In the genomic region with DNA sequence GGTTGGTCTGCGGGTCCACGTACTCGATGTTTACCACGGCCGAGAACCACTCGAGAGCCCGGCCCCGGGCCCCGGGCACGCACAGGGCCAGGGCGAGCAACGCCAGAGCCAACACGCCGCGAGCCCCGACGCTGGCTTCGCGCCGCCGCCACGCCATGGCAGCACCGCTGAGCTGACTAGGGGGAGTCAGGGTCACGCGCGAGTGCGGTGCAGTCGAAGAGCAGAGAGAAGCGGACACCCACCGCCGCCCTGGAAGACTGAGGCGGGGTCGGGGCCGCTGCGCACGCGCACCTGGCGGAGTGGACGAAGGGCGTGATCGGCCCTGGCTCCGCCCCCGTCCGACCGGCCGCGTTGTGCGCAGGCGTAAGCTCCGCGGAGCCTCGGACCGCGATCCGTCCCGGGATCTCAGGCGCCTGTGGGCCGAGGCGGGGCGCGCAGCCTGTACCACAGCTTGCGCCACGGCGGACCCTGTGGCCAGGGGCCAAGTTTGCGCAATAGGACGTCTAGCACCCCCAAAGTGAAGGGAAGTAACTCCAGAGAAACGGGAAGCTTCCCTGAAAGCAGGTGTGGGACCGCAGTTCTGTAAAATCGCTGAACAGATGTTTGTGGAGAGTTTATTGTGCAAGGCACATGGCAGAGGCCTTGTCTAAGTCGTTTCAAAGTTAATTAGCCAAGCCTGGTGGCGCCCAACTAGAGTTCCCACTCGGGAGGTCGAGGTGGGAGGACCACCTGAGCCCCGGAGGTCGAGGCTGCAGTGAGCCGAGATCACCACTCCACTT, we compare ENCODE assay signal across 1 cellular context.
A peak's percentile ranks its signal among the peaks of the same experiment; 100 is the strongest.
TF ChIP-seq lines count a peak whose summit lies in the region.

A gene with protein sequence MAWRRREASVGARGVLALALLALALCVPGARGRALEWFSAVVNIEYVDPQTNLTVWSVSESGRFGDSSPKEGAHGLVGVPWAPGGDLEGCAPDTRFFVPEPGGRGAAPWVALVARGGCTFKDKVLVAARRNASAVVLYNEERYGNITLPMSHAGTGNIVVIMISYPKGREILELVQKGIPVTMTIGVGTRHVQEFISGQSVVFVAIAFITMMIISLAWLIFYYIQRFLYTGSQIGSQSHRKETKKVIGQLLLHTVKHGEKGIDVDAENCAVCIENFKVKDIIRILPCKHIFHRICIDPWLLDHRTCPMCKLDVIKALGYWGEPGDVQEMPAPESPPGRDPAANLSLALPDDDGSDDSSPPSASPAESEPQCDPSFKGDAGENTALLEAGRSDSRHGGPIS (minus strand): TSS at position 270 of the 779 bp plus-strand sequence. CDS start 113 bp downstream, at position 157.

TF ChIP-seq in HepG2, 621 proteins besides CTCF, POLR2A, EP300 and RAD21 (continued from another document and continues in another):
- TF ChIP-seq, protein P1, sequence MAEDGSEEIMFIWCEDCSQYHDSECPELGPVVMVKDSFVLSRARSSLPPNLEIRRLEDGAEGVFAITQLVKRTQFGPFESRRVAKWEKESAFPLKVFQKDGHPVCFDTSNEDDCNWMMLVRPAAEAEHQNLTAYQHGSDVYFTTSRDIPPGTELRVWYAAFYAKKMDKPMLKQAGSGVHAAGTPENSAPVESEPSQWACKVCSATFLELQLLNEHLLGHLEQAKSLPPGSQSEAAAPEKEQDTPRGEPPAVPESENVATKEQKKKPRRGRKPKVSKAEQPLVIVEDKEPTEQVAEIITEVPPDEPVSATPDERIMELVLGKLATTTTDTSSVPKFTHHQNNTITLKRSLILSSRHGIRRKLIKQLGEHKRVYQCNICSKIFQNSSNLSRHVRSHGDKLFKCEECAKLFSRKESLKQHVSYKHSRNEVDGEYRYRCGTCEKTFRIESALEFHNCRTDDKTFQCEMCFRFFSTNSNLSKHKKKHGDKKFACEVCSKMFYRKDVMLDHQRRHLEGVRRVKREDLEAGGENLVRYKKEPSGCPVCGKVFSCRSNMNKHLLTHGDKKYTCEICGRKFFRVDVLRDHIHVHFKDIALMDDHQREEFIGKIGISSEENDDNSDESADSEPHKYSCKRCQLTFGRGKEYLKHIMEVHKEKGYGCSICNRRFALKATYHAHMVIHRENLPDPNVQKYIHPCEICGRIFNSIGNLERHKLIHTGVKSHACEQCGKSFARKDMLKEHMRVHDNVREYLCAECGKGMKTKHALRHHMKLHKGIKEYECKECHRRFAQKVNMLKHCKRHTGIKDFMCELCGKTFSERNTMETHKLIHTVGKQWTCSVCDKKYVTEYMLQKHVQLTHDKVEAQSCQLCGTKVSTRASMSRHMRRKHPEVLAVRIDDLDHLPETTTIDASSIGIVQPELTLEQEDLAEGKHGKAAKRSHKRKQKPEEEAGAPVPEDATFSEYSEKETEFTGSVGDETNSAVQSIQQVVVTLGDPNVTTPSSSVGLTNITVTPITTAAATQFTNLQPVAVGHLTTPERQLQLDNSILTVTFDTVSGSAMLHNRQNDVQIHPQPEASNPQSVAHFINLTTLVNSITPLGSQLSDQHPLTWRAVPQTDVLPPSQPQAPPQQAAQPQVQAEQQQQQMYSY (CRISPR knock-in tag; IDR thresholded peaks at IDR 0.05) = peak; percentile 96
- TF ChIP-seq MEF2D (CRISPR knock-in tag; IDR thresholded peaks at IDR 0.05) (peak; percentile 84), MZF1 (CRISPR knock-in tag; IDR thresholded peaks at IDR 0.05; ENCODE audit: borderline replicate concordance) (0 out of 2 replicates have a peak, but pooled peaks have one; percentile 85), KLF15 (CRISPR knock-in tag; IDR thresholded peaks at IDR 0.05; ENCODE audit: borderline replicate concordance) (peak; percentile 86), ZNF446 (CRISPR knock-in tag; IDR thresholded peaks at IDR 0.05) (peak; percentile 26), ZBTB7A (CRISPR knock-in tag; IDR thresholded peaks at IDR 0.05) (peak; percentile 98), SRF (IDR thresholded peaks at IDR 0.05; ENCODE audit: low read depth, low read length) (no peak), ERF (CRISPR knock-in tag; IDR thresholded peaks at IDR 0.05) (peak; percentile 96), SP140L (CRISPR knock-in tag; IDR thresholded peaks at IDR 0.05; ENCODE audit: borderline replicate concordance) (no peak; the same call in 1 of the 2 replicates), KAT2B (IDR thresholded peaks at IDR 0.05; ENCODE audit: borderline replicate concordance, low read depth, low read length) (no peak), RFXANK (CRISPR knock-in tag; IDR thresholded peaks at IDR 0.05) (peak; percentile 19; the same call in 1 of the 2 replicates), ZNF33B (CRISPR knock-in tag; IDR thresholded peaks at IDR 0.05) (no peak), ZNF317 (CRISPR knock-in tag; IDR thresholded peaks at IDR 0.05) (peak; percentile 95), PRPF4 (IDR thresholded peaks at IDR 0.05; ENCODE audit: low read depth, low read length, poor library complexity, severe bottlenecking) (no peak), ZNF256 (CRISPR knock-in tag; conservative IDR thresholded peaks at IDR 0.05) (peak; percentile 94), XBP1 (CRISPR knock-in tag; IDR thresholded peaks at IDR 0.05) (no peak; the same call in 1 of the 2 replicates), ZNF841 (CRISPR knock-in tag; IDR thresholded peaks at IDR 0.05; ENCODE audit: borderline replicate concordance) (0 out of 2 replicates have a peak, but pooled peaks have one; percentile 49), RARA (CRISPR knock-in tag; IDR thresholded peaks at IDR 0.05) (peak; percentile 59), BRCA1 (CRISPR knock-in tag; IDR thresholded peaks at IDR 0.05) (peak; percentile 99), KDM5B (CRISPR knock-in tag; IDR thresholded peaks at IDR 0.05; ENCODE audit: borderline replicate concordance) (peak; percentile 98), NR2F2 (IDR thresholded peaks at IDR 0.05; ENCODE audit: borderline replicate concordance, low read depth) (no peak)
- TF ChIP-seq, protein P2, sequence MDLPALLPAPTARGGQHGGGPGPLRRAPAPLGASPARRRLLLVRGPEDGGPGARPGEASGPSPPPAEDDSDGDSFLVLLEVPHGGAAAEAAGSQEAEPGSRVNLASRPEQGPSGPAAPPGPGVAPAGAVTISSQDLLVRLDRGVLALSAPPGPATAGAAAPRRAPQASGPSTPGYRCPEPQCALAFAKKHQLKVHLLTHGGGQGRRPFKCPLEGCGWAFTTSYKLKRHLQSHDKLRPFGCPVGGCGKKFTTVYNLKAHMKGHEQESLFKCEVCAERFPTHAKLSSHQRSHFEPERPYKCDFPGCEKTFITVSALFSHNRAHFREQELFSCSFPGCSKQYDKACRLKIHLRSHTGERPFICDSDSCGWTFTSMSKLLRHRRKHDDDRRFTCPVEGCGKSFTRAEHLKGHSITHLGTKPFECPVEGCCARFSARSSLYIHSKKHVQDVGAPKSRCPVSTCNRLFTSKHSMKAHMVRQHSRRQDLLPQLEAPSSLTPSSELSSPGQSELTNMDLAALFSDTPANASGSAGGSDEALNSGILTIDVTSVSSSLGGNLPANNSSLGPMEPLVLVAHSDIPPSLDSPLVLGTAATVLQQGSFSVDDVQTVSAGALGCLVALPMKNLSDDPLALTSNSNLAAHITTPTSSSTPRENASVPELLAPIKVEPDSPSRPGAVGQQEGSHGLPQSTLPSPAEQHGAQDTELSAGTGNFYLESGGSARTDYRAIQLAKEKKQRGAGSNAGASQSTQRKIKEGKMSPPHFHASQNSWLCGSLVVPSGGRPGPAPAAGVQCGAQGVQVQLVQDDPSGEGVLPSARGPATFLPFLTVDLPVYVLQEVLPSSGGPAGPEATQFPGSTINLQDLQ (CRISPR knock-in tag; IDR thresholded peaks at IDR 0.05) = no peak; the same call in 1 of the 2 replicates
- TF ChIP-seq, protein P3, sequence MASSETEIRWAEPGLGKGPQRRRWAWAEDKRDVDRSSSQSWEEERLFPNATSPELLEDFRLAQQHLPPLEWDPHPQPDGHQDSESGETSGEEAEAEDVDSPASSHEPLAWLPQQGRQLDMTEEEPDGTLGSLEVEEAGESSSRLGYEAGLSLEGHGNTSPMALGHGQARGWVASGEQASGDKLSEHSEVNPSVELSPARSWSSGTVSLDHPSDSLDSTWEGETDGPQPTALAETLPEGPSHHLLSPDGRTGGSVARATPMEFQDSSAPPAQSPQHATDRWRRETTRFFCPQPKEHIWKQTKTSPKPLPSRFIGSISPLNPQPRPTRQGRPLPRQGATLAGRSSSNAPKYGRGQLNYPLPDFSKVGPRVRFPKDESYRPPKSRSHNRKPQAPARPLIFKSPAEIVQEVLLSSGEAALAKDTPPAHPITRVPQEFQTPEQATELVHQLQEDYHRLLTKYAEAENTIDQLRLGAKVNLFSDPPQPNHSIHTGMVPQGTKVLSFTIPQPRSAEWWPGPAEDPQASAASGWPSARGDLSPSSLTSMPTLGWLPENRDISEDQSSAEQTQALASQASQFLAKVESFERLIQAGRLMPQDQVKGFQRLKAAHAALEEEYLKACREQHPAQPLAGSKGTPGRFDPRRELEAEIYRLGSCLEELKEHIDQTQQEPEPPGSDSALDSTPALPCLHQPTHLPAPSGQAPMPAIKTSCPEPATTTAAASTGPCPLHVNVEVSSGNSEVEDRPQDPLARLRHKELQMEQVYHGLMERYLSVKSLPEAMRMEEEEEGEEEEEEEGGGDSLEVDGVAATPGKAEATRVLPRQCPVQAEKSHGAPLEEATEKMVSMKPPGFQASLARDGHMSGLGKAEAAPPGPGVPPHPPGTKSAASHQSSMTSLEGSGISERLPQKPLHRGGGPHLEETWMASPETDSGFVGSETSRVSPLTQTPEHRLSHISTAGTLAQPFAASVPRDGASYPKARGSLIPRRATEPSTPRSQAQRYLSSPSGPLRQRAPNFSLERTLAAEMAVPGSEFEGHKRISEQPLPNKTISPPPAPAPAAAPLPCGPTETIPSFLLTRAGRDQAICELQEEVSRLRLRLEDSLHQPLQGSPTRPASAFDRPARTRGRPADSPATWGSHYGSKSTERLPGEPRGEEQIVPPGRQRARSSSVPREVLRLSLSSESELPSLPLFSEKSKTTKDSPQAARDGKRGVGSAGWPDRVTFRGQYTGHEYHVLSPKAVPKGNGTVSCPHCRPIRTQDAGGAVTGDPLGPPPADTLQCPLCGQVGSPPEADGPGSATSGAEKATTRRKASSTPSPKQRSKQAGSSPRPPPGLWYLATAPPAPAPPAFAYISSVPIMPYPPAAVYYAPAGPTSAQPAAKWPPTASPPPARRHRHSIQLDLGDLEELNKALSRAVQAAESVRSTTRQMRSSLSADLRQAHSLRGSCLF (CRISPR knock-in tag; IDR thresholded peaks at IDR 0.05; ENCODE audit: borderline replicate concordance) = peak; percentile 39; the same call in 1 of the 2 replicates
- TF ChIP-seq, protein P4, sequence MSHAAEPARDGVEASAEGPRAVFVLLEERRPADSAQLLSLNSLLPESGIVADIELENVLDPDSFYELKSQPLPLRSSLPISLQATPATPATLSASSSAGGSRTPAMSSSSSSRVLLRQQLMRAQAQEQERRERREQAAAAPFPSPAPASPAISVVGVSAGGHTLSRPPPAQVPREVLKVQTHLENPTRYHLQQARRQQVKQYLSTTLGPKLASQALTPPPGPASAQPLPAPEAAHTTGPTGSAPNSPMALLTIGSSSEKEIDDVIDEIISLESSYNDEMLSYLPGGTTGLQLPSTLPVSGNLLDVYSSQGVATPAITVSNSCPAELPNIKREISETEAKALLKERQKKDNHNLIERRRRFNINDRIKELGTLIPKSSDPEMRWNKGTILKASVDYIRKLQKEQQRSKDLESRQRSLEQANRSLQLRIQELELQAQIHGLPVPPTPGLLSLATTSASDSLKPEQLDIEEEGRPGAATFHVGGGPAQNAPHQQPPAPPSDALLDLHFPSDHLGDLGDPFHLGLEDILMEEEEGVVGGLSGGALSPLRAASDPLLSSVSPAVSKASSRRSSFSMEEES (CRISPR knock-in tag; IDR thresholded peaks at IDR 0.05) = peak; percentile 67; the same call in 1 of the 2 replicates
- TF ChIP-seq, protein P5, sequence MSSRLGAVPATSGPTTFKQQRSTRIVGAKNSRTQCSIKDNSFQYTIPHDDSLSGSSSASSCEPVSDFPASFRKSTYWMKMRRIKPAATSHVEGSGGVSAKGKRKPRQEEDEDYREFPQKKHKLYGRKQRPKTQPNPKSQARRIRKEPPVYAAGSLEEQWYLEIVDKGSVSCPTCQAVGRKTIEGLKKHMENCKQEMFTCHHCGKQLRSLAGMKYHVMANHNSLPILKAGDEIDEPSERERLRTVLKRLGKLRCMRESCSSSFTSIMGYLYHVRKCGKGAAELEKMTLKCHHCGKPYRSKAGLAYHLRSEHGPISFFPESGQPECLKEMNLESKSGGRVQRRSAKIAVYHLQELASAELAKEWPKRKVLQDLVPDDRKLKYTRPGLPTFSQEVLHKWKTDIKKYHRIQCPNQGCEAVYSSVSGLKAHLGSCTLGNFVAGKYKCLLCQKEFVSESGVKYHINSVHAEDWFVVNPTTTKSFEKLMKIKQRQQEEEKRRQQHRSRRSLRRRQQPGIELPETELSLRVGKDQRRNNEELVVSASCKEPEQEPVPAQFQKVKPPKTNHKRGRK (CRISPR knock-in tag; IDR thresholded peaks at IDR 0.05) = peak; percentile 88
- TF ChIP-seq, protein P6, sequence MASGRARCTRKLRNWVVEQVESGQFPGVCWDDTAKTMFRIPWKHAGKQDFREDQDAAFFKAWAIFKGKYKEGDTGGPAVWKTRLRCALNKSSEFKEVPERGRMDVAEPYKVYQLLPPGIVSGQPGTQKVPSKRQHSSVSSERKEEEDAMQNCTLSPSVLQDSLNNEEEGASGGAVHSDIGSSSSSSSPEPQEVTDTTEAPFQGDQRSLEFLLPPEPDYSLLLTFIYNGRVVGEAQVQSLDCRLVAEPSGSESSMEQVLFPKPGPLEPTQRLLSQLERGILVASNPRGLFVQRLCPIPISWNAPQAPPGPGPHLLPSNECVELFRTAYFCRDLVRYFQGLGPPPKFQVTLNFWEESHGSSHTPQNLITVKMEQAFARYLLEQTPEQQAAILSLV (CRISPR knock-in tag; IDR thresholded peaks at IDR 0.05; ENCODE audit: borderline replicate concordance) = peak; percentile 96
- TF ChIP-seq, protein P7, sequence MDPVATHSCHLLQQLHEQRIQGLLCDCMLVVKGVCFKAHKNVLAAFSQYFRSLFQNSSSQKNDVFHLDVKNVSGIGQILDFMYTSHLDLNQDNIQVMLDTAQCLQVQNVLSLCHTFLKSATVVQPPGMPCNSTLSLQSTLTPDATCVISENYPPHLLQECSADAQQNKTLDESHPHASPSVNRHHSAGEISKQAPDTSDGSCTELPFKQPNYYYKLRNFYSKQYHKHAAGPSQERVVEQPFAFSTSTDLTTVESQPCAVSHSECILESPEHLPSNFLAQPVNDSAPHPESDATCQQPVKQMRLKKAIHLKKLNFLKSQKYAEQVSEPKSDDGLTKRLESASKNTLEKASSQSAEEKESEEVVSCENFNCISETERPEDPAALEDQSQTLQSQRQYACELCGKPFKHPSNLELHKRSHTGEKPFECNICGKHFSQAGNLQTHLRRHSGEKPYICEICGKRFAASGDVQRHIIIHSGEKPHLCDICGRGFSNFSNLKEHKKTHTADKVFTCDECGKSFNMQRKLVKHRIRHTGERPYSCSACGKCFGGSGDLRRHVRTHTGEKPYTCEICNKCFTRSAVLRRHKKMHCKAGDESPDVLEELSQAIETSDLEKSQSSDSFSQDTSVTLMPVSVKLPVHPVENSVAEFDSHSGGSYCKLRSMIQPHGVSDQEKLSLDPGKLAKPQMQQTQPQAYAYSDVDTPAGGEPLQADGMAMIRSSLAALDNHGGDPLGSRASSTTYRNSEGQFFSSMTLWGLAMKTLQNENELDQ (CRISPR knock-in tag; IDR thresholded peaks at IDR 0.05; ENCODE audit: borderline replicate concordance) = no peak
- TF ChIP-seq, protein P8, sequence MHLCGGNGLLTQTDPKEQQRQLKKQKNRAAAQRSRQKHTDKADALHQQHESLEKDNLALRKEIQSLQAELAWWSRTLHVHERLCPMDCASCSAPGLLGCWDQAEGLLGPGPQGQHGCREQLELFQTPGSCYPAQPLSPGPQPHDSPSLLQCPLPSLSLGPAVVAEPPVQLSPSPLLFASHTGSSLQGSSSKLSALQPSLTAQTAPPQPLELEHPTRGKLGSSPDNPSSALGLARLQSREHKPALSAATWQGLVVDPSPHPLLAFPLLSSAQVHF (CRISPR knock-in tag; IDR thresholded peaks at IDR 0.05) = peak; percentile 89
